26 cellular contexts compared by ENCODE assay signal in the genomic region with DNA sequence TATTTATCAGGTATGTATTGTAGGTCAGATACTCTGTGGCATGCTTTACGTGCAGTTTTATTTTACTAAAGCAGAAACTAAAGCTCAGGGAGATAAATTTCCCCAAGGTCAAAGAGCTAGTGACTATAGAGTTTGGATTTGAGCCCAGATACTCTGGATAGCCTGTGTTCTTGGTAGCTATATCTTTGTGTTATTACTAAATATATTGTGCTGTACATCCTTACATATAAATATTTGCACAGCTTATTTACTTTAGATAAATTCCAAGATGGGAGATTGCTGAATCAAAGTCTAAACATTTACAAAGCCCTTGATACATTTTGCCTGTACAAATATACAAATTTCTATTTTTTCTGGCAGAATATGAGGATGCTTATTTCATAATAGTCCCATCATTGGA.
DNase-seq lines count a peak whose midpoint lies in the region; ATAC-seq and TF ChIP-seq lines count a peak whose summit lies in the region.
"Had no signal": no experiment of that assay in that cellular context is flagged by ENCODE, and none has a peak within 500 bp of the region (broad histone marks: within the 10 kb centered on the region; RNA-seq: fewer than 3 reads in every experiment).

No MANE protein-coding gene starts in this region.

- no peaks in the 10 kb centered on the region for H3K9me2 ChIP-seq in GM23338 (ENCODE audit: insufficient read depth)

- no peak overlapping the region for H3K4me3 ChIP-seq in astrocyte of the cerebellum (ENCODE audit: low read depth, low read length)
- no peak overlapping the region for H3K4me3 ChIP-seq in GM23338
- H3K4me3 ChIP-seq: ascending aorta; BLaER1 treated with 17β-estradiol and CSF1 and Interleukin-3, amounts not matched to agents 10 nM and 100 nM; colonic mucosa; heart right ventricle; left ventricle myocardium inferior; right lobe of liver; SJSA1 had no signal

- peaks cover under 1% of the 10 kb centered on the region for H3K27me3 Mint-ChIP-seq in GM23338 (ENCODE audit: insufficient read depth, low read depth, poor library complexity)
- H3K27me3 Mint-ChIP-seq: activated CD4-positive, alpha-beta T cell treated with anti-CD3 and anti-CD28 coated beads, Interleukin-2, amount 10 ng/mL, durations not matched to agents 24 days and 14 days; activated CD8-positive, alpha-beta memory T cell treated with anti-CD3 and anti-CD28 coated beads, Interleukin-2, amount 10 ng/mL, durations not matched to agents 7 days and 5 days; activated naive CD4-positive, alpha-beta T cell treated with anti-CD3 and anti-CD28 coated beads, Interleukin-2, amount 50 U/mL, for 24 hours; effector memory CD8-positive, alpha-beta T cell had no signal

- no peak overlapping the region for H3K4me3 Mint-ChIP-seq in GM23338
- H3K4me3 Mint-ChIP-seq: activated CD4-positive, alpha-beta T cell treated with anti-CD3 and anti-CD28 coated beads, Interleukin-2, amount 10 ng/mL, durations not matched to agents 24 days and 14 days; activated CD8-positive, alpha-beta memory T cell treated with anti-CD3 and anti-CD28 coated beads, Interleukin-2, amount 10 ng/mL, durations not matched to agents 7 days and 5 days; activated naive CD4-positive, alpha-beta T cell treated with anti-CD3 and anti-CD28 coated beads, Interleukin-2, amount 50 U/mL, for 24 hours; activated T-helper 1 cell treated with anti-CD3 and anti-CD28 coated beads, Interleukin-12 subunit alpha, Interleukin-12 subunit beta, Interleukin-2, Interleukin-4 antibody, amounts not matched to agents 30 ng/mL and 10 ng/mL and 1 ng/mL, durations not matched to agents 14 hours and 24 hours and 36 hours; effector memory CD8-positive, alpha-beta T cell; nephron progenitor cell; T-helper 1 cell treated with Interleukin-12 subunit alpha and Interleukin-12 subunit beta and Interleukin-4 antibody, amounts not matched to agents 30 μg/mL and 1 μg/mL, for 36 hours had no signal

- no peaks in the 10 kb centered on the region for H3K27me3 ChIP-seq in GM23338 (ENCODE audit: insufficient read depth)
- H3K27me3 ChIP-seq: ascending aorta; BLaER1 treated with 17β-estradiol and CSF1 and Interleukin-3, amounts not matched to agents 10 nM and 100 nM; colonic mucosa; heart right ventricle; right lobe of liver; SJSA1 had no signal

- in situ Hi-C loops in astrocyte of the cerebellum (cut with HindIII; ENCODE audit: low sequenced_read_pairs) (no loop called here), G401 (cut with HindIII; ENCODE audit: low sequenced_read_pairs) (no loop called here)

- no peak for DNase-seq in Right ventricle myocardium superior
- DNase-seq in left ventricle myocardium superior = no peak
- peak; percentile 20 for DNase-seq in astrocyte of the cerebellum (ENCODE audit: low read depth)
- DNase-seq in fibroblast of the conjunctiva (ENCODE audit: low read depth) = peak; percentile 14
- DNase-seq in GM23338 (ENCODE audit: low spot score) = no peak
- no peak for DNase-seq in 8988T
- DNase-seq in G401 (ENCODE audit: low spot score) = no peak
- DNase-seq: ACHN; activated CD4-positive, alpha-beta T cell treated with anti-CD3 and anti-CD28 coated beads, Interleukin-2, amount 10 ng/mL, durations not matched to agents 24 days and 14 days; activated CD8-positive, alpha-beta memory T cell treated with anti-CD3 and anti-CD28 coated beads, Interleukin-2, amount 10 ng/mL, durations not matched to agents 7 days and 5 days; colonic mucosa; effector memory CD8-positive, alpha-beta T cell; heart right ventricle; left ventricle myocardium inferior; nephron progenitor cell; right lobe of liver; substantia nigra had no signal

- no peaks in the 10 kb centered on the region for H3F3A ChIP-seq in GM23338 (replicated peaks; ENCODE audit: low read depth)

- no peaks in the 10 kb centered on the region for H3K36me3 ChIP-seq in GM23338 (ENCODE audit: insufficient read depth)
- H3K36me3 ChIP-seq: ascending aorta; BLaER1 treated with 17β-estradiol and CSF1 and Interleukin-3, amounts not matched to agents 10 nM and 100 nM; colonic mucosa; heart right ventricle; left ventricle myocardium inferior; right lobe of liver; SJSA1 had no signal

- H3K4me1 ChIP-seq in GM23338 (ENCODE audit: insufficient read depth) = peaks cover 13% of the 10 kb centered on the region; the same call in 1 of the 2 replicates
- H3K4me1 ChIP-seq: colonic mucosa, parathyroid adenoma, right lobe of liver, SJSA1 had no signal

- no peaks in the 10 kb centered on the region for H3K9me3 Mint-ChIP-seq in GM23338
- H3K9me3 Mint-ChIP-seq: activated CD4-positive, alpha-beta T cell treated with anti-CD3 and anti-CD28 coated beads, Interleukin-2, amount 10 ng/mL, durations not matched to agents 24 days and 14 days; activated naive CD4-positive, alpha-beta T cell treated with anti-CD3 and anti-CD28 coated beads, Interleukin-2, amount 50 U/mL, for 24 hours; activated T-helper 1 cell treated with anti-CD3 and anti-CD28 coated beads, Interleukin-12 subunit alpha, Interleukin-12 subunit beta, Interleukin-2, Interleukin-4 antibody, amounts not matched to agents 30 ng/mL and 10 ng/mL and 1 ng/mL, durations not matched to agents 14 hours and 24 hours and 36 hours; nephron progenitor cell had no signal

- intact Hi-C loops in Right ventricle myocardium superior (cut with DNase I) = no loop called here
- intact Hi-C loops in left ventricle myocardium superior (cut with micrococcal nuclease) = no loop called here

- no peak overlapping the region for H3K27ac ChIP-seq in GM23338 (ENCODE audit: low read depth)
- H3K27ac ChIP-seq: ascending aorta; BLaER1 treated with 17β-estradiol and CSF1 and Interleukin-3, amounts not matched to agents 10 nM and 100 nM; colonic mucosa; heart right ventricle; left ventricle myocardium inferior; parathyroid adenoma; right lobe of liver; SJSA1 had no signal

- peak; percentile 32 for ATAC-seq in Right ventricle myocardium superior (ENCODE audit: poor library complexity)
- no peak for ATAC-seq in left ventricle myocardium superior
- ATAC-seq in GM23338 = no peak
- ATAC-seq in GM19035 (IDR thresholded peaks at IDR 0.05; ENCODE audit: unreplicated experiment) = no peak
- ATAC-seq: activated CD8-positive, alpha-beta memory T cell treated with anti-CD3 and anti-CD28 coated beads, Interleukin-2, amount 10 ng/mL, durations not matched to agents 7 days and 5 days; effector memory CD8-positive, alpha-beta T cell; HCT116; heart right ventricle; right lobe of liver had no signal

- no peak overlapping the region for H3K4me2 ChIP-seq in GM23338
- H3K4me2 ChIP-seq: BLaER1 treated with 17β-estradiol and CSF1 and Interleukin-3, amounts not matched to agents 10 nM and 100 nM had no signal

- H3K79me2 ChIP-seq in GM23338 (replicated peaks; ENCODE audit: insufficient read depth) = no peaks in the 10 kb centered on the region
- H3K79me2 ChIP-seq: parathyroid adenoma had no signal

- no peaks in the 10 kb centered on the region for H4K20me1 ChIP-seq in GM23338 (replicated peaks; ENCODE audit: insufficient read depth)
- H4K20me1 ChIP-seq: BLaER1 treated with 17β-estradiol and CSF1 and Interleukin-3, amounts not matched to agents 10 nM and 100 nM had no signal

- no peaks in the 10 kb centered on the region for H3K36me3 Mint-ChIP-seq in GM23338 (ENCODE audit: low read depth)
- H3K36me3 Mint-ChIP-seq: activated CD8-positive, alpha-beta memory T cell treated with anti-CD3 and anti-CD28 coated beads, Interleukin-2, amount 10 ng/mL, durations not matched to agents 7 days and 5 days; activated naive CD4-positive, alpha-beta T cell treated with anti-CD3 and anti-CD28 coated beads, Interleukin-2, amount 50 U/mL, for 24 hours had no signal

- H3K27ac Mint-ChIP-seq in GM23338 = no peak overlapping the region
- H3K27ac Mint-ChIP-seq: activated CD4-positive, alpha-beta T cell treated with anti-CD3 and anti-CD28 coated beads, Interleukin-2, amount 10 ng/mL, durations not matched to agents 24 days and 14 days; activated CD8-positive, alpha-beta memory T cell treated with anti-CD3 and anti-CD28 coated beads, Interleukin-2, amount 10 ng/mL, durations not matched to agents 7 days and 5 days; activated naive CD4-positive, alpha-beta T cell treated with anti-CD3 and anti-CD28 coated beads, Interleukin-2, amount 50 U/mL, for 24 hours; activated T-helper 1 cell treated with anti-CD3 and anti-CD28 coated beads, Interleukin-12 subunit alpha, Interleukin-12 subunit beta, Interleukin-2, Interleukin-4 antibody, amounts not matched to agents 30 ng/mL and 10 ng/mL and 1 ng/mL, durations not matched to agents 14 hours and 24 hours and 36 hours; effector memory CD8-positive, alpha-beta T cell; nephron progenitor cell; T-helper 1 cell treated with Interleukin-12 subunit alpha and Interleukin-12 subunit beta and Interleukin-4 antibody, amounts not matched to agents 30 μg/mL and 1 μg/mL, for 36 hours had no signal

- TF ChIP-seq CTCF in astrocyte of the cerebellum (IDR thresholded peaks at IDR 0.05; ENCODE audit: low read depth, low read length, missing control alignments) (no peak), GM23338 (conservative IDR thresholded peaks at IDR 0.05; ENCODE audit: low read depth in 2 of 2) (no peak)

- no peak overlapping the region for H2AFZ ChIP-seq in GM23338
- H2AFZ ChIP-seq: parathyroid adenoma had no signal

- peaks cover 13% of the 10 kb centered on the region for H3K4me1 Mint-ChIP-seq in GM23338
- H3K4me1 Mint-ChIP-seq: activated CD4-positive, alpha-beta T cell treated with anti-CD3 and anti-CD28 coated beads, Interleukin-2, amount 10 ng/mL, durations not matched to agents 24 days and 14 days; activated CD8-positive, alpha-beta memory T cell treated with anti-CD3 and anti-CD28 coated beads, Interleukin-2, amount 10 ng/mL, durations not matched to agents 7 days and 5 days; activated naive CD4-positive, alpha-beta T cell treated with anti-CD3 and anti-CD28 coated beads, Interleukin-2, amount 50 U/mL, for 24 hours; nephron progenitor cell had no signal

TF ChIP-seq in GM23338, 12 proteins besides CTCF, POLR2A, EP300 and RAD21:
- TF ChIP-seq NANOG (IDR thresholded peaks at IDR 0.05; ENCODE audit: borderline replicate concordance) (no peak), ZNF331 (CRISPR knock-in tag; IDR thresholded peaks at IDR 0.05; ENCODE audit: low read depth) (no peak), EZH2phosphoT487 (IDR thresholded peaks at IDR 0.05; ENCODE audit: unreplicated experiment) (no peak)
TF ChIP-seq in GM23338: peak in this region for 0.

Comparison
In these comparisons a context has a peak if more than half of its experiments do, and no peak if none do; other contexts are left out.
1. DNase-seq: peak in astrocyte of the cerebellum (single experiment) and fibroblast of the conjunctiva (single experiment); none in Right ventricle myocardium superior (single experiment), left ventricle myocardium superior (single experiment), GM23338 (single experiment), 8988T (single experiment) and G401 (single experiment).